Comparison of ENCODE assay signal across 2 cellular contexts in genomic region chr3:53948174-53948573, GRCh38.
TF ChIP-seq lines count a peak whose summit lies in the region.

No MANE protein-coding gene starts in this region.

TF ChIP-seq in SK-N-SH treated with all-trans-retinoic acid at 6 μM for 48 hours, 23 proteins besides CTCF, POLR2A, EP300 and RAD21:
- no peak for TF ChIP-seq CSRNP3 (CRISPR knock-in tag; IDR thresholded peaks at IDR 0.05)
- peak; percentile 51 for TF ChIP-seq ZNF70 (CRISPR knock-in tag; IDR thresholded peaks at IDR 0.05)
- no peak for TF ChIP-seq CSDC2 (CRISPR knock-in tag; IDR thresholded peaks at IDR 0.05)

TF ChIP-seq in SK-N-SH, 30 proteins besides CTCF, POLR2A, EP300 and RAD21 (continued from another document):
- TF ChIP-seq PBX3 (IDR thresholded peaks at IDR 0.05) (no peak), FOXM1 (IDR thresholded peaks at IDR 0.05; ENCODE audit: low read depth) (no peak)
